In the genomic region with DNA sequence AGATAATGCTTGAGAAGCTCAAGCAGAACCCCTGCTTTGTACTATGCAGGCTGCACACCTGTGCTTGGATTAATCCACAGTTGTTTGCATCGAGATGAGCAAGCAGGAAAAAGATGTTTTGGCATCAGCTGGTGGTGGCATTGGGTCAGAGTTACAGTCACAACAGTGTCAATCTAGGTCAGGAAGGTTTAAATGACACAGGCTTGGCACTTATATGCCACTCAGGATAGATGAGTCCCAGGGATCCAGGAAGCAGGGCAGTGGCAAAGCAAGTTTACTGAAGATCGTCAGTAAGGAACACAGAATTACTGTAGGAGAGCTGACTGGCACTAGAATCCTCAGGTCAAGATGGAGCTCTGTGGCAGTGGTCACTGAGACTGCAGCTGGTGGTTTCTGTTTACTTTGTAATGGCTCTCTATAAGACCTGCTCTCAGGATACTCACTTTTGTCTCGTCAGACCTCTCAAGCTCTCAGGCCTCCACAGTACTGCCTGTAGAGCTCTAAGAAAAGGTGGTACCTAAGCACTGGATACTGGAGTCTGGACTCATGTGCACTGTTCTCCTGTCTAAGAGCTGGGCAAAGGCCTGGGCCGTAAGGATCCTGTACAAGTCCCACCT, we compare ENCODE assay signal across 20 cellular contexts.
DNase-seq lines count a peak whose midpoint lies in the region; ATAC-seq and TF ChIP-seq lines count a peak whose summit lies in the region.
"Had no signal": no experiment of that assay in that cellular context is flagged by ENCODE, and none has a peak within 500 bp of the region (broad histone marks: within the 10 kb centered on the region; RNA-seq: fewer than 3 reads in every experiment).

No MANE protein-coding gene starts in this region.

- WGBS in H9 (ENCODE audit: extremely low coverage, insufficient read length, low lambda C conversion rate), result no CpG with 5 or more reads among the region's 4 CpGs

- no peak overlapping the region for H2AFZ ChIP-seq in H9 (ENCODE audit: low read length)

- no peak overlapping the region for H2BK20ac ChIP-seq in H9 (ENCODE audit: low read depth, low read length, poor library complexity, severe bottlenecking)

- H3K4me1 ChIP-seq in H9 (ENCODE audit: insufficient read depth, low read length) (no peaks in the 10 kb centered on the region), mucosa of descending colon (ENCODE audit: low read depth) (no peaks in the 10 kb centered on the region), left lung (no peaks in the 10 kb centered on the region)

- no peaks in the 10 kb centered on the region for H3K79me1 ChIP-seq in H9 (ENCODE audit: insufficient read depth, low read depth, low read length, poor library complexity, severe bottlenecking)

- no peak overlapping the region for H3K23ac ChIP-seq in H9 (ENCODE audit: insufficient read length, low read depth, low read length)

- H3K4ac ChIP-seq in H9 (ENCODE audit: low read depth, low read length), result no peak overlapping the region

- H3K4me1 Mint-ChIP-seq in H9, result peaks cover 15% of the 10 kb centered on the region in 2 experiments

- H2BK5ac ChIP-seq in H9 (ENCODE audit: insufficient read length, low read length), result no peak overlapping the region

- no peak overlapping the region for H3T11ph ChIP-seq in H9 (ENCODE audit: low read length)

- ATAC-seq in mucosa of descending colon (peak; percentile 35), left lung (no peak), HG02763 (IDR thresholded peaks at IDR 0.05; ENCODE audit: unreplicated experiment) (no peak)

- H4K8ac ChIP-seq in H9 (replicated peaks; ENCODE audit: insufficient read length, low read depth, low read length), result no peak overlapping the region

- no peak overlapping the region for H3K4me3 Mint-ChIP-seq in H9
- H3K4me3 Mint-ChIP-seq: CD4-positive, alpha-beta T cell; T-helper 2 cell treated with Interferon-gamma antibody and Interleukin-4, amounts not matched to agents 5 μg/mL and 100 μg/mL, for 36 hours had no signal

- no peaks in the 10 kb centered on the region for H3K23me2 ChIP-seq in H9 (ENCODE audit: insufficient read length, low read depth, low read length, poor library complexity, severe bottlenecking)

- in situ Hi-C loops in ACHN (cut with HindIII; ENCODE audit: low pct_ligation_motif_present, low pct_unique_long_range_greater_than_20kb, low sequenced_read_pairs), result no loop called here

- H3K27me3 ChIP-seq in H9 (ENCODE audit: insufficient read depth, low read length), result no peaks in the 10 kb centered on the region
- no peaks in the 10 kb centered on the region for H3K27me3 ChIP-seq in left lung
- H3K27me3 ChIP-seq: BE2C had no signal

- H3K36me3 Mint-ChIP-seq in H9 (ENCODE audit: insufficient read depth in 1 of 3, low read depth in 3 of 3), result peaks cover 0 to 14% (median 0%) of the 10 kb centered on the region in 3 experiments; a peak in 1 of 7 replicates

- H4K5ac ChIP-seq in H9 (ENCODE audit: insufficient read length, low read depth, low read length), result no peak overlapping the region

- H3K27me3 Mint-ChIP-seq in H9 (ENCODE audit: low read depth), result no peaks in the 10 kb centered on the region
- H3K27me3 Mint-ChIP-seq: CD4-positive, alpha-beta T cell had no signal

- H3K27ac Mint-ChIP-seq in H9, result peak overlapping the region; percentile 50 to 70 (median 68); a peak in 5 of 7 replicates
- H3K27ac Mint-ChIP-seq: CD4-positive, alpha-beta T cell; T-helper 2 cell treated with Interferon-gamma antibody and Interleukin-4, amounts not matched to agents 5 μg/mL and 100 μg/mL, for 36 hours had no signal

- H3K14ac ChIP-seq in H9 (ENCODE audit: insufficient read depth, low read length), result no peak overlapping the region

- no peaks in the 10 kb centered on the region for H3K79me2 ChIP-seq in H9 (ENCODE audit: insufficient read depth, low read length)

- no peaks in the 10 kb centered on the region for H4K20me1 ChIP-seq in H9 (ENCODE audit: control insufficient read depth, insufficient read depth, insufficient read length)

- TF ChIP-seq CTCF in H9 (conservative IDR thresholded peaks at IDR 0.05), result no peak
- no peak for TF ChIP-seq CTCF in mucosa of descending colon (IDR thresholded peaks at IDR 0.05)
- no peak for TF ChIP-seq CTCF in left lung (IDR thresholded peaks at IDR 0.05)

- no peak overlapping the region for H3K56ac ChIP-seq in H9 (ENCODE audit: insufficient read length, low read depth, low read length)

- H3K18ac ChIP-seq in H9 (ENCODE audit: insufficient read length, low read depth, low read length), result no peak overlapping the region

- H3K36me3 ChIP-seq in mucosa of descending colon (ENCODE audit: low read depth) (no peaks in the 10 kb centered on the region), left lung (no peaks in the 10 kb centered on the region)
- H3K36me3 ChIP-seq: BE2C had no signal

- H2AK5ac ChIP-seq in H9 (ENCODE audit: insufficient read length, low read length), result no peak overlapping the region

- H2BK15ac ChIP-seq in H9 (ENCODE audit: low read depth, low read length), result no peak overlapping the region

- H3K9me3 Mint-ChIP-seq in H9, result no peaks in the 10 kb centered on the region
- H3K9me3 Mint-ChIP-seq: T-helper 2 cell treated with Interferon-gamma antibody and Interleukin-4, amounts not matched to agents 5 μg/mL and 100 μg/mL, for 36 hours had no signal

- H2BK120ac ChIP-seq in H9 (ENCODE audit: low read depth, low read length, poor library complexity, severe bottlenecking), result no peak overlapping the region

- no peak overlapping the region for H3K4me2 ChIP-seq in H9 (ENCODE audit: insufficient read depth, insufficient read length, low read length)
- H3K4me2 ChIP-seq: SK-N-SH had no signal

- no peak overlapping the region for H4K91ac ChIP-seq in H9 (ENCODE audit: insufficient read length, low read depth, low read length)

- no peak overlapping the region for H2BK12ac ChIP-seq in H9 (ENCODE audit: insufficient read length, low read depth, low read length)

- H3K9me3 ChIP-seq in H9 (ENCODE audit: control insufficient read depth, low read depth, low read length), result no peaks in the 10 kb centered on the region
- H3K9me3 ChIP-seq in mucosa of descending colon, result no peaks in the 10 kb centered on the region
- H3K9me3 ChIP-seq in left lung, result no peaks in the 10 kb centered on the region
- H3K9me3 ChIP-seq: BE2C, Caco-2, SK-N-SH had no signal

- H3K4me3 ChIP-seq in mucosa of descending colon, result no peak overlapping the region
- no peak overlapping the region for H3K4me3 ChIP-seq in left lung

- no peak overlapping the region for H3K9ac ChIP-seq in H9 (ENCODE audit: extremely low read depth, insufficient read length, low read length)
- H3K9ac ChIP-seq: SK-N-SH had no signal

- intact Hi-C loops in mucosa of descending colon (cut with DNase I, micrococcal nuclease), result no loop called here
- intact Hi-C loops in left lung (cut with DNase I), result no loop called here

- H3K27ac ChIP-seq in H9 (ENCODE audit: insufficient read length, low read depth, low read length) (no peak overlapping the region), left lung (no peak overlapping the region)

- DNase-seq in NCI-H146 (lab: John Stamatoyannopoulos, UW) (peak; percentile 26), NCI-H146 treated with DMSO at 0.1 percent for 48 hours (lab: John Stamatoyannopoulos, UW; ENCODE audit: unreplicated experiment) (no peak), H9 (no peak), NCI-H510A treated with DMSO at 0.1 percent for 48 hours (lab: John Stamatoyannopoulos, UW) (peak; percentile 62), mucosa of descending colon (no peak), ACHN (no peak), left lung (no peak)
- DNase-seq: BE2C; Caco-2; CD4-positive, alpha-beta T cell; H7; IMR-90; Karpas-422; NCI-H1105; NCI-H2081; NCI-H524; NK-92 treated with Interleukin-12 subunit alpha and Interleukin-12 subunit beta, amount 100 ng/mL, for 24 hours; SK-N-SH had no signal

Comparison
In these comparisons a context has a peak if more than half of its experiments do, and no peak if none do; other contexts are left out.
1. DNase-seq: peak in NCI-H146 (single experiment) and NCI-H510A treated with DMSO at 0.1 percent for 48 hours (single experiment); none in NCI-H146 treated with DMSO at 0.1 percent for 48 hours (single experiment), H9 (single experiment), mucosa of descending colon (0 of 3), ACHN (single experiment) and left lung (0 of 2).